32 cellular contexts compared by ENCODE assay signal in genomic region chr5:154341620-154342019, GRCh38.
"Had no signal": no experiment of that assay in that cellular context is flagged by ENCODE, and none has a peak within 500 bp of the region (broad histone marks: within the 10 kb centered on the region; RNA-seq: fewer than 3 reads in every experiment).

No MANE protein-coding gene starts in this region.

- H3K9me3 Mint-ChIP-seq: activated B cell treated with CpG ODN at 0.5 μM for 24 hours; activated CD4-positive, alpha-beta memory T cell treated with anti-CD3 and anti-CD28 coated beads for 36 hours; activated CD4-positive, alpha-beta T cell treated with anti-CD3 and anti-CD28 coated beads, Interleukin-2, amount 10 ng/mL, durations not matched to agents 24 days and 14 days; activated CD8-positive, alpha-beta T cell treated with anti-CD3 and anti-CD28 coated beads for 36 hours; activated naive CD4-positive, alpha-beta T cell treated with anti-CD3 and anti-CD28 coated beads, Interleukin-2, amount 10 ng/mL, durations not matched to agents 7 days and 5 days; activated naive CD4-positive, alpha-beta T cell treated with anti-CD3 and anti-CD28 coated beads, Interleukin-2, amount 50 U/mL, for 24 hours; activated naive CD8-positive, alpha-beta T cell treated with anti-CD3 and anti-CD28 coated beads, Interleukin-2, amount 10 ng/mL, durations not matched to agents 7 days and 5 days; activated naive CD8-positive, alpha-beta T cell treated with anti-CD3 and anti-CD28 coated beads, Interleukin-2, amount 50 U/mL, for 24 hours; activated T-cell treated with anti-CD3 and anti-CD28 coated beads, Interleukin-2, amount 50 U/mL, for 24 hours; activated T-helper 2 cell treated with anti-CD3 and anti-CD28 coated beads, Interferon-gamma antibody, Interleukin-2, Interleukin-4, amounts not matched to agents 10 μg/mL and 5 μg/mL and 100 μg/mL, durations not matched to agents 14 hours and 24 hours and 36 hours; brain; T-cell; T-helper 2 cell treated with Interferon-gamma antibody and Interleukin-4, amounts not matched to agents 5 μg/mL and 100 μg/mL, for 36 hours had no signal

- FAIRE-seq: TTC549 had no signal

- H3K4me1 ChIP-seq: ascending aorta had no signal

- DNase-seq: activated B cell treated with CpG ODN at 0.5 μM for 24 hours; activated CD4-positive, alpha-beta memory T cell treated with anti-CD3 and anti-CD28 coated beads for 36 hours; activated CD4-positive, alpha-beta T cell treated with anti-CD3 and anti-CD28 coated beads for 4 hours; activated CD4-positive, alpha-beta T cell treated with anti-CD3 and anti-CD28 coated beads, Interleukin-2, amount 10 ng/mL, durations not matched to agents 24 days and 14 days; activated CD4-positive, alpha-beta T cell treated with anti-CD3 and anti-CD28 coated beads, Interleukin-2, amount 50 U/mL, for 1 hour; activated CD4-positive, alpha-beta T cell treated with anti-CD3 and anti-CD28 coated beads, Interleukin-2, amount 50 U/mL, for 4 hours; activated CD4-positive, CD25-positive, alpha-beta regulatory T cell treated with anti-CD3 and anti-CD28 coated beads, Interleukin-2, amount 50 U/mL, for 72 hours; activated CD8-positive, alpha-beta memory T cell treated with anti-CD3 and anti-CD28 coated beads, Interleukin-2, amount 10 ng/mL, durations not matched to agents 7 days and 5 days; activated CD8-positive, alpha-beta memory T cell treated with anti-CD3 and anti-CD28 coated beads, Interleukin-2, amount 50 U/mL, for 48 hours; activated CD8-positive, alpha-beta T cell treated with anti-CD3 and anti-CD28 coated beads for 36 hours; activated effector memory CD4-positive, alpha-beta T cell treated with Interleukin-2 at 50 U/mL for 16 hours; activated gamma-delta T cell; activated naive CD4-positive, alpha-beta T cell treated with anti-CD3 and anti-CD28 coated beads, Interleukin-2, amount 10 ng/mL, durations not matched to agents 7 days and 5 days; activated naive CD4-positive, alpha-beta T cell treated with Interleukin-2 at 50 U/mL for 16 hours; activated naive CD8-positive, alpha-beta T cell treated with anti-CD3 and anti-CD28 coated beads, Interleukin-2, amount 10 ng/mL, durations not matched to agents 7 days and 5 days; activated naive CD8-positive, alpha-beta T cell treated with anti-CD3 and anti-CD28 coated beads, Interleukin-2, amount 50 U/mL, for 24 hours; activated T-cell treated with anti-CD3 and anti-CD28 coated beads, Interleukin-2, amount 50 U/mL, for 24 hours; activated T-cell treated with anti-CD3 and anti-CD28 coated beads, Interleukin-2, amount 50 U/mL, for 48 hours; amygdala; anterior cingulate cortex; central memory CD4-positive, alpha-beta T cell; T-cell; T-helper 2 cell; T-helper 9 cell had no signal

- H3K4me3 Mint-ChIP-seq: activated B cell treated with CpG ODN at 0.5 μM for 24 hours; activated CD4-positive, alpha-beta memory T cell treated with anti-CD3 and anti-CD28 coated beads for 36 hours; activated CD4-positive, alpha-beta T cell treated with anti-CD3 and anti-CD28 coated beads, Interleukin-2, amount 10 ng/mL, durations not matched to agents 24 days and 14 days; activated CD8-positive, alpha-beta memory T cell treated with anti-CD3 and anti-CD28 coated beads, Interleukin-2, amount 10 ng/mL, durations not matched to agents 7 days and 5 days; activated CD8-positive, alpha-beta T cell treated with anti-CD3 and anti-CD28 coated beads for 36 hours; activated naive CD4-positive, alpha-beta T cell treated with anti-CD3 and anti-CD28 coated beads, Interleukin-2, amount 10 ng/mL, durations not matched to agents 7 days and 5 days; activated naive CD4-positive, alpha-beta T cell treated with anti-CD3 and anti-CD28 coated beads, Interleukin-2, amount 50 U/mL, for 24 hours; activated naive CD8-positive, alpha-beta T cell; activated naive CD8-positive, alpha-beta T cell treated with anti-CD3 and anti-CD28 coated beads, Interleukin-2, amount 10 ng/mL, durations not matched to agents 7 days and 5 days; activated naive CD8-positive, alpha-beta T cell treated with anti-CD3 and anti-CD28 coated beads, Interleukin-2, amount 50 U/mL, for 24 hours; activated T-cell treated with anti-CD3 and anti-CD28 coated beads, Interleukin-2, amount 50 U/mL, for 24 hours; brain; T-cell; T-helper 2 cell treated with Interferon-gamma antibody and Interleukin-4, amounts not matched to agents 5 μg/mL and 100 μg/mL, for 36 hours had no signal

- H3K27me3 Mint-ChIP-seq: activated B cell treated with CpG ODN at 0.5 μM for 24 hours; activated CD4-positive, alpha-beta memory T cell treated with anti-CD3 and anti-CD28 coated beads for 36 hours; activated CD4-positive, alpha-beta T cell treated with anti-CD3 and anti-CD28 coated beads, Interleukin-2, amount 10 ng/mL, durations not matched to agents 24 days and 14 days; activated CD8-positive, alpha-beta memory T cell treated with anti-CD3 and anti-CD28 coated beads, Interleukin-2, amount 10 ng/mL, durations not matched to agents 7 days and 5 days; activated CD8-positive, alpha-beta T cell treated with anti-CD3 and anti-CD28 coated beads for 36 hours; activated naive CD4-positive, alpha-beta T cell treated with anti-CD3 and anti-CD28 coated beads, Interleukin-2, amount 10 ng/mL, durations not matched to agents 7 days and 5 days; activated naive CD4-positive, alpha-beta T cell treated with anti-CD3 and anti-CD28 coated beads, Interleukin-2, amount 50 U/mL, for 24 hours; activated naive CD8-positive, alpha-beta T cell; activated naive CD8-positive, alpha-beta T cell treated with anti-CD3 and anti-CD28 coated beads, Interleukin-2, amount 10 ng/mL, durations not matched to agents 7 days and 5 days; activated naive CD8-positive, alpha-beta T cell treated with anti-CD3 and anti-CD28 coated beads, Interleukin-2, amount 50 U/mL, for 24 hours; activated T-cell treated with anti-CD3 and anti-CD28 coated beads, Interleukin-2, amount 50 U/mL, for 24 hours; T-cell had no signal

- H3K9me3 ChIP-seq: ascending aorta had no signal

- ATAC-seq: activated CD8-positive, alpha-beta memory T cell treated with anti-CD3 and anti-CD28 coated beads, Interleukin-2, amount 10 ng/mL, durations not matched to agents 7 days and 5 days; activated CD8-positive, alpha-beta T cell treated with anti-CD3 and anti-CD28 coated beads for 36 hours; activated naive CD8-positive, alpha-beta T cell treated with anti-CD3 and anti-CD28 coated beads, Interleukin-2, amount 50 U/mL, for 24 hours; T-cell had no signal

- H3K4me3 ChIP-seq: ascending aorta had no signal

- H3K27ac Mint-ChIP-seq: activated B cell treated with CpG ODN at 0.5 μM for 24 hours; activated CD4-positive, alpha-beta memory T cell treated with anti-CD3 and anti-CD28 coated beads for 36 hours; activated CD4-positive, alpha-beta T cell treated with anti-CD3 and anti-CD28 coated beads, Interleukin-2, amount 10 ng/mL, durations not matched to agents 24 days and 14 days; activated CD8-positive, alpha-beta memory T cell treated with anti-CD3 and anti-CD28 coated beads, Interleukin-2, amount 10 ng/mL, durations not matched to agents 7 days and 5 days; activated CD8-positive, alpha-beta T cell treated with anti-CD3 and anti-CD28 coated beads for 36 hours; activated naive CD4-positive, alpha-beta T cell treated with anti-CD3 and anti-CD28 coated beads, Interleukin-2, amount 10 ng/mL, durations not matched to agents 7 days and 5 days; activated naive CD4-positive, alpha-beta T cell treated with anti-CD3 and anti-CD28 coated beads, Interleukin-2, amount 50 U/mL, for 24 hours; activated naive CD8-positive, alpha-beta T cell; activated naive CD8-positive, alpha-beta T cell treated with anti-CD3 and anti-CD28 coated beads, Interleukin-2, amount 10 ng/mL, durations not matched to agents 7 days and 5 days; activated naive CD8-positive, alpha-beta T cell treated with anti-CD3 and anti-CD28 coated beads, Interleukin-2, amount 50 U/mL, for 24 hours; activated T-cell treated with anti-CD3 and anti-CD28 coated beads, Interleukin-2, amount 50 U/mL, for 24 hours; activated T-helper 2 cell treated with anti-CD3 and anti-CD28 coated beads, Interferon-gamma antibody, Interleukin-2, Interleukin-4, amounts not matched to agents 10 μg/mL and 5 μg/mL and 100 μg/mL, durations not matched to agents 14 hours and 24 hours and 36 hours; brain; T-cell; T-helper 2 cell treated with Interferon-gamma antibody and Interleukin-4, amounts not matched to agents 5 μg/mL and 100 μg/mL, for 36 hours had no signal

- H3K27me3 ChIP-seq: ascending aorta had no signal

- H3K4me1 Mint-ChIP-seq: activated naive CD4-positive, alpha-beta T cell treated with anti-CD3 and anti-CD28 coated beads, Interleukin-2, amount 10 ng/mL, durations not matched to agents 7 days and 5 days; activated naive CD4-positive, alpha-beta T cell treated with anti-CD3 and anti-CD28 coated beads, Interleukin-2, amount 50 U/mL, for 24 hours; activated naive CD8-positive, alpha-beta T cell treated with anti-CD3 and anti-CD28 coated beads, Interleukin-2, amount 10 ng/mL, durations not matched to agents 7 days and 5 days had no signal

- H3K27ac ChIP-seq: ascending aorta, VCaP had no signal
